13 cellular contexts compared by ENCODE assay signal in the genomic region with DNA sequence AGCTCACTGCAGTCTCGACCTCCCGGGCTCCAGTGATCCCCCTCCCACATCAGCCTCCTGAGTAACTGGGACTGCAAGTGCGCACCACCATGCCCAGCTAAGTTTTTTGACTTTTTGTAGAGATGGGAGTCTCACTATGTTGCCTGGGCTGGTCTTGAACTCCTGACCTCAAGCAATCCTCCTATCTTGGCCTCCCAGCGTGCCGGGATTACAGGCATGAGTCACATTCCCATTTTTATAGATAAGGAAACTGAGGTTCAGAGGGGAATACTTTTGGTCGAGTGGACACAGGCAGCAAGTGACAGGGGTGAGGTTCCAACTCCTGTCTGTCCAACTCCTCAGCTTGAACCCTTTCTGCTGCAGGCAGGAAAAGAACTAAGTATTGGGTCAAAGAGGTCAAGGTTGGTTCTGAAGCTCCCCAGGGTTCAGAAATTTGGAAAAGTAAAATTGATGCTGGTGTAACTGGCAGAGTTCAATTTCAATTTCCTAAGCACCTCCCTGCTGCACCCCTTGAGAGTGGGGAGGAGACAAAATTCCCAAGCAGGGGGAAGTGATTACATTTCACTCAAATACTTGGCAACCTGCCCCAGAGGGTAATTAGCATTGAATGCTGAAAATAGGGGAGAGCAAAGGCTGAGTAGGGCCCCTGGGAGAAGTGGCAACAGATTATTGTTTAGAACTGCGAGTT. TPM values are rescaled to one million over a fixed set of nuclear protein-coding genes. Genes with fewer than 3 reads are reported as not detected.
DNase-seq lines count a peak whose midpoint lies in the region; ATAC-seq and TF ChIP-seq lines count a peak whose summit lies in the region.
"Had no signal": no experiment of that assay in that cellular context is flagged by ENCODE, and none has a peak within 500 bp of the region (broad histone marks: within the 10 kb centered on the region; RNA-seq: fewer than 3 reads in every experiment).

No MANE protein-coding gene starts in this region.

- no peaks in the 10 kb centered on the region for H3K27me3 ChIP-seq in A673 (replicated peaks; ENCODE audit: insufficient read depth, low read depth, low read length, poor library complexity)

- no peak overlapping the region for H3K4me3 ChIP-seq in A673 (ENCODE audit: low read depth, low read length, poor library complexity, severe bottlenecking)
- no peak overlapping the region for H3K4me3 ChIP-seq in mucosa of descending colon
- H3K4me3 ChIP-seq: sigmoid colon, stomach had no signal

- DNase-seq in A673 (ENCODE audit: low spot score) (peak; percentile 96), EH (ENCODE audit: low read depth) (peak; percentile 74), NCI-H2107 treated with DMSO at 0.1 percent for 48 hours (lab: John Stamatoyannopoulos, UW; ENCODE audit: unreplicated experiment) (peak; percentile 88), amniotic epithelial cell (ENCODE audit: low read depth) (peak; percentile 7), NOMO-1 (lab: John Stamatoyannopoulos, UW; ENCODE audit: unreplicated experiment in 2 of 2) (no peak), mucosa of descending colon (no peak)
- DNase-seq in activated T-helper 1 cell treated with anti-CD3 and anti-CD28 coated beads, Interleukin-12 subunit alpha, Interleukin-12 subunit beta, Interleukin-2, Interleukin-4 antibody, amounts not matched to agents 30 ng/mL and 10 ng/mL and 1 ng/mL, durations not matched to agents 14 hours and 24 hours and 36 hours (ENCODE audit: low spot score), result no peak
- DNase-seq: activated CD4-positive, alpha-beta T cell treated with anti-CD3 and anti-CD28 coated beads for 4 hours; KG1; sigmoid colon; stomach had no signal

- POLR2A ChIA-PET in A673 (lab: Charles Lee; ENCODE audit: low non-redundant PET), result no interaction called here

- H3K4me1 ChIP-seq in A673 (ENCODE audit: insufficient read depth, low read length, poor library complexity, severe bottlenecking), result peaks cover 19% of the 10 kb centered on the region
- no peaks in the 10 kb centered on the region for H3K4me1 ChIP-seq in mucosa of descending colon (ENCODE audit: low read depth)
- H3K4me1 ChIP-seq: sigmoid colon, stomach had no signal

- intact Hi-C loops in A673 (cut with micrococcal nuclease; ENCODE audit: unreplicated experiment) (no loop called here), mucosa of descending colon (cut with DNase I, micrococcal nuclease) (no loop called here)
- intact Hi-C loops in activated T-helper 1 cell treated with anti-CD3 and anti-CD28 coated beads, Interleukin-12 subunit alpha, Interleukin-12 subunit beta, Interleukin-2, Interleukin-4 antibody, amounts not matched to agents 30 ng/mL and 10 ng/mL and 1 ng/mL, durations not matched to agents 14 hours and 24 hours and 36 hours (cut with micrococcal nuclease), result loop anchor here (2.0 kb wide), 1 partner anchor 121 kb away; no protein-coding TSS in a partner anchor

- CTCF ChIA-PET in A673 (lab: Charles Lee), result no interaction called here

- H3K4me3 Mint-ChIP-seq in activated T-helper 1 cell treated with anti-CD3 and anti-CD28 coated beads, Interleukin-12 subunit alpha, Interleukin-12 subunit beta, Interleukin-2, Interleukin-4 antibody, amounts not matched to agents 30 ng/mL and 10 ng/mL and 1 ng/mL, durations not matched to agents 14 hours and 24 hours and 36 hours, result no peak overlapping the region
- H3K4me3 Mint-ChIP-seq: activated T-cell treated with anti-CD3 and anti-CD28 coated beads, Interleukin-2, amount 50 U/mL, for 72 hours had no signal

- H3K36me3 ChIP-seq in A673 (ENCODE audit: insufficient read depth, low read length, poor library complexity, severe bottlenecking), result no peaks in the 10 kb centered on the region
- no peaks in the 10 kb centered on the region for H3K36me3 ChIP-seq in mucosa of descending colon (ENCODE audit: low read depth)
- H3K36me3 ChIP-seq: sigmoid colon, stomach had no signal

- H3K9me3 ChIP-seq in A673 (ENCODE audit: low read depth, low read length, poor library complexity, severe bottlenecking) (peaks cover 5% of the 10 kb centered on the region), mucosa of descending colon (no peaks in the 10 kb centered on the region)
- H3K9me3 ChIP-seq: sigmoid colon, stomach had no signal

- H3K4me1 Mint-ChIP-seq in activated T-helper 1 cell treated with anti-CD3 and anti-CD28 coated beads, Interleukin-12 subunit alpha, Interleukin-12 subunit beta, Interleukin-2, Interleukin-4 antibody, amounts not matched to agents 30 ng/mL and 10 ng/mL and 1 ng/mL, durations not matched to agents 14 hours and 24 hours and 36 hours (ENCODE audit: low read depth), result no peaks in the 10 kb centered on the region

- H3K36me3 Mint-ChIP-seq in activated T-helper 1 cell treated with anti-CD3 and anti-CD28 coated beads, Interleukin-12 subunit alpha, Interleukin-12 subunit beta, Interleukin-2, Interleukin-4 antibody, amounts not matched to agents 30 ng/mL and 10 ng/mL and 1 ng/mL, durations not matched to agents 14 hours and 24 hours and 36 hours (ENCODE audit: low read depth), result no peaks in the 10 kb centered on the region

- H3K27me3 Mint-ChIP-seq in activated T-helper 1 cell treated with anti-CD3 and anti-CD28 coated beads, Interleukin-12 subunit alpha, Interleukin-12 subunit beta, Interleukin-2, Interleukin-4 antibody, amounts not matched to agents 30 ng/mL and 10 ng/mL and 1 ng/mL, durations not matched to agents 14 hours and 24 hours and 36 hours (ENCODE audit: insufficient read depth), result peaks cover 4% of the 10 kb centered on the region

- no peak for ATAC-seq in mucosa of descending colon
- ATAC-seq in HG02970 (IDR thresholded peaks at IDR 0.05; ENCODE audit: low FRiP score, unreplicated experiment), result no peak

- no peak for TF ChIP-seq CTCF in A673 (conservative IDR thresholded peaks at IDR 0.05; ENCODE audit: low read depth, low read length)
- TF ChIP-seq CTCF in mucosa of descending colon (IDR thresholded peaks at IDR 0.05), result no peak

- peak overlapping the region; percentile 47 for H3K27ac ChIP-seq in A673 (ENCODE audit: low read depth, low read length, poor library complexity, severe bottlenecking)
- H3K27ac ChIP-seq: sigmoid colon, stomach had no signal

- H3K27ac Mint-ChIP-seq in activated T-helper 1 cell treated with anti-CD3 and anti-CD28 coated beads, Interleukin-12 subunit alpha, Interleukin-12 subunit beta, Interleukin-2, Interleukin-4 antibody, amounts not matched to agents 30 ng/mL and 10 ng/mL and 1 ng/mL, durations not matched to agents 14 hours and 24 hours and 36 hours, result no peak overlapping the region
- H3K27ac Mint-ChIP-seq: activated T-cell treated with anti-CD3 and anti-CD28 coated beads, Interleukin-2, amount 50 U/mL, for 72 hours had no signal

- BruUV-seq in A673 (replicated peaks; lab: Mats Ljungman, UMichigan), result no TSS peak

- no peaks in the 10 kb centered on the region for H3K9me3 Mint-ChIP-seq in activated T-helper 1 cell treated with anti-CD3 and anti-CD28 coated beads, Interleukin-12 subunit alpha, Interleukin-12 subunit beta, Interleukin-2, Interleukin-4 antibody, amounts not matched to agents 30 ng/mL and 10 ng/mL and 1 ng/mL, durations not matched to agents 14 hours and 24 hours and 36 hours
- H3K9me3 Mint-ChIP-seq: activated T-cell treated with anti-CD3 and anti-CD28 coated beads, Interleukin-2, amount 50 U/mL, for 72 hours had no signal

RNA-seq across cellular contexts. Expression of a gene that starts 17.6 kb away (rescaled TPM):
- 4.8 and 8.8 TPM in 2 replicates for total RNA-seq in A673 (2021)
- 1 to 10 TPM in 1 of 3 donors, under 1 TPM in 2; 0.82 to 2.7 (median 0.90) TPM for total RNA-seq in mucosa of descending colon
- not detected in 2 replicates for total RNA-seq in activated T-helper 1 cell treated with anti-CD3 and anti-CD28 coated beads, Interleukin-12 subunit alpha, Interleukin-12 subunit beta, Interleukin-2, Interleukin-4 antibody, amounts not matched to agents 30 ng/mL and 10 ng/mL and 1 ng/mL, durations not matched to agents 14 hours and 24 hours and 36 hours

RNA-seq across cellular contexts. Expression of a gene that starts 51.7 kb away (rescaled TPM):
- 12.9 and 15.3 TPM in 2 replicates for total RNA-seq in A673 (2021)
- total RNA-seq in mucosa of descending colon, result 1 to 10 TPM; 3.4 to 7.9 (median 6.4) TPM
- total RNA-seq in activated T-helper 1 cell treated with anti-CD3 and anti-CD28 coated beads, Interleukin-12 subunit alpha, Interleukin-12 subunit beta, Interleukin-2, Interleukin-4 antibody, amounts not matched to agents 30 ng/mL and 10 ng/mL and 1 ng/mL, durations not matched to agents 14 hours and 24 hours and 36 hours, result 3.3 and 3.4 TPM in 2 replicates

Comparison
In these comparisons a context has a peak if more than half of its experiments do, and no peak if none do; other contexts are left out.
1. DNase-seq: peak in A673 (single experiment), EH (single experiment), NCI-H2107 treated with DMSO at 0.1 percent for 48 hours (single experiment) and amniotic epithelial cell (single experiment); none in NOMO-1 (0 of 2), mucosa of descending colon (0 of 3) and activated T-helper 1 cell treated with anti-CD3 and anti-CD28 coated beads, Interleukin-12 subunit alpha, Interleukin-12 subunit beta, Interleukin-2, Interleukin-4 antibody, amounts not matched to agents 30 ng/mL and 10 ng/mL and 1 ng/mL, durations not matched to agents 14 hours and 24 hours and 36 hours (single experiment).